Comparison of ENCODE assay signal across 1 cellular context in genomic region chr9:137837345-137838278, GRCh38.
TF ChIP-seq lines count a peak whose summit lies in the region.

No MANE protein-coding gene starts in this region.

TF ChIP-seq in WTC11, 78 proteins besides CTCF, POLR2A, EP300 and RAD21:
- TF ChIP-seq E2F1 (CRISPR knock-in tag; IDR thresholded peaks at IDR 0.05) (no peak), ZNF425 (CRISPR knock-in tag; conservative IDR thresholded peaks at IDR 0.05) (no peak), NFYB (CRISPR knock-in tag; conservative IDR thresholded peaks at IDR 0.05; ENCODE audit: low read depth) (no peak), ZNF263 (CRISPR knock-in tag; IDR thresholded peaks at IDR 0.05; ENCODE audit: low read depth) (no peak), ARID4B (CRISPR knock-in tag; IDR thresholded peaks at IDR 0.05; ENCODE audit: borderline replicate concordance) (no peak), GABPB1 (CRISPR knock-in tag; IDR thresholded peaks at IDR 0.05) (no peak), ZNF138 (CRISPR knock-in tag; conservative IDR thresholded peaks at IDR 0.05) (no peak), USF2 (CRISPR knock-in tag; IDR thresholded peaks at IDR 0.05) (no peak), IRF1 (CRISPR knock-in tag; IDR thresholded peaks at IDR 0.05) (no peak), SMAD4 (CRISPR knock-in tag; IDR thresholded peaks at IDR 0.05) (no peak), AFF4 (CRISPR knock-in tag; IDR thresholded peaks at IDR 0.05; ENCODE audit: borderline replicate concordance) (no peak), ZNF396 (CRISPR knock-in tag; IDR thresholded peaks at IDR 0.05; ENCODE audit: borderline replicate concordance) (no peak), NR1H2 (CRISPR knock-in tag; IDR thresholded peaks at IDR 0.05) (no peak), TEAD4 (CRISPR knock-in tag; IDR thresholded peaks at IDR 0.05) (no peak), FOXP1 (CRISPR knock-in tag; IDR thresholded peaks at IDR 0.05; ENCODE audit: borderline replicate concordance) (no peak), ZNF121 (CRISPR knock-in tag; IDR thresholded peaks at IDR 0.05) (no peak), JUN (CRISPR knock-in tag; IDR thresholded peaks at IDR 0.05) (no peak), FOXJ3 (CRISPR knock-in tag; IDR thresholded peaks at IDR 0.05; ENCODE audit: borderline replicate concordance) (no peak)
TF ChIP-seq in WTC11: peak in this region for 0.
